10 cellular contexts compared by ENCODE assay signal in genomic region chr1:84436907-84437667, GRCh38. TPM values are rescaled to one million over a fixed set of nuclear protein-coding genes. Genes with fewer than 3 reads are reported as not detected.
DNase-seq lines count a peak whose midpoint lies in the region; ATAC-seq and TF ChIP-seq lines count a peak whose summit lies in the region.
"Had no signal": no experiment of that assay in that cellular context is flagged by ENCODE, and none has a peak within 500 bp of the region (broad histone marks: within the 10 kb centered on the region; RNA-seq: fewer than 3 reads in every experiment).

No MANE protein-coding gene starts in this region.

- no peak for TF ChIP-seq POLR2A in tibial nerve (IDR thresholded peaks at IDR 0.05)

- no peak for DNase-seq in activated CD8-positive, alpha-beta T cell treated with anti-CD3 and anti-CD28 coated beads for 36 hours
- no peak for DNase-seq in activated CD8-positive, alpha-beta T cell treated with anti-CD3 and anti-CD28 coated beads, Interleukin-2, amount 10 ng/mL, durations not matched to agents 7 days and 5 days
- DNase-seq in HL-60 (ENCODE audit: low read depth in 1 of 2, low spot score in 1 of 2) (peak in 1 of 2 experiments; percentile 39), caudate nucleus (lab: John Stamatoyannopoulos, UW) (peak in 2 of 61 donors; percentile 4), tibial nerve (ENCODE audit: low spot score in 2 of 2) (no peak), T-helper 9 cell (no peak), AG20443 (ENCODE audit: low spot score) (no peak)
- DNase-seq: activated CD4-positive, alpha-beta T cell treated with anti-CD3 and anti-CD28 coated beads, Interleukin-2, amount 50 U/mL, for 1 hour; left cardiac atrium had no signal

- H3K4me3 ChIP-seq in HL-60 (replicated peaks; ENCODE audit: insufficient read depth, low read length) (no peak overlapping the region), tibial nerve (no peak overlapping the region)

- peaks cover 0 to 28% (median 5%) of the 10 kb centered on the region in 4 donors for H3K4me1 ChIP-seq in tibial nerve

- TF ChIP-seq CTCF in activated CD8-positive, alpha-beta T cell treated with anti-CD3 and anti-CD28 coated beads for 36 hours (IDR thresholded peaks at IDR 0.05) = no peak
- TF ChIP-seq CTCF in HL-60 (IDR thresholded peaks at IDR 0.05; ENCODE audit: insufficient read depth, low read length) (no peak), tibial nerve (IDR thresholded peaks at IDR 0.05) (no peak)

- POLR2A ChIA-PET in activated CD8-positive, alpha-beta T cell treated with anti-CD3 and anti-CD28 coated beads for 36 hours (lab: Charles Lee) = interaction anchor here (0.6 to 0.8 kb wide), 5 partner anchors 59 to 301 kb away, joined by 3 read pairs; no protein-coding TSS in a partner anchor
- POLR2A ChIA-PET in activated CD8-positive, alpha-beta T cell treated with anti-CD3 and anti-CD28 coated beads, Interleukin-2, amount 10 ng/mL, durations not matched to agents 7 days and 5 days (lab: Charles Lee) = interaction anchor here (1.4 to 5.4 kb wide), 3 partner anchors 69 to 293 kb away, joined by 5 to 26 read pairs (median 18); partner anchors contain the start of genes CTBS, GNG5, PRKACB and SPATA1

- H3K9me3 ChIP-seq in tibial nerve = no peaks in the 10 kb centered on the region

- CTCF ChIA-PET in activated CD8-positive, alpha-beta T cell treated with anti-CD3 and anti-CD28 coated beads for 36 hours (lab: Charles Lee) = interaction anchor here (1.0 to 10.0 kb wide), 9 partner anchors 43 to 335 kb away, joined by 3 to 157 read pairs (median 6); partner anchors contain the start of gene PRKACB
- CTCF ChIA-PET in activated CD8-positive, alpha-beta T cell treated with anti-CD3 and anti-CD28 coated beads, Interleukin-2, amount 10 ng/mL, durations not matched to agents 7 days and 5 days (lab: Charles Lee) = interaction anchor here (0.9 to 9.1 kb wide), 10 partner anchors 137 to 508 kb away, joined by 3 to 177 read pairs (median 5); partner anchors contain the start of genes CTBS and PRKACB

- no peaks in the 10 kb centered on the region for H3K27me3 Mint-ChIP-seq in activated CD8-positive, alpha-beta T cell treated with anti-CD3 and anti-CD28 coated beads for 36 hours
- peaks cover 4% of the 10 kb centered on the region for H3K27me3 Mint-ChIP-seq in activated CD8-positive, alpha-beta T cell treated with anti-CD3 and anti-CD28 coated beads, Interleukin-2, amount 10 ng/mL, durations not matched to agents 7 days and 5 days (ENCODE audit: low read depth)

- H3K4me1 Mint-ChIP-seq in activated CD8-positive, alpha-beta T cell treated with anti-CD3 and anti-CD28 coated beads for 36 hours (ENCODE audit: low read depth) = peaks cover 10% of the 10 kb centered on the region
- H3K4me1 Mint-ChIP-seq in activated CD8-positive, alpha-beta T cell treated with anti-CD3 and anti-CD28 coated beads, Interleukin-2, amount 10 ng/mL, durations not matched to agents 7 days and 5 days (ENCODE audit: low read depth) = peaks cover 13% of the 10 kb centered on the region

- no peak for TF ChIP-seq EP300 in tibial nerve (IDR thresholded peaks at IDR 0.05)

- H3K27ac ChIP-seq in HL-60 (replicated peaks) (peak overlapping the region; percentile 35), caudate nucleus (ENCODE audit: low read depth, low read length) (peak overlapping the region; percentile 67), tibial nerve (peak overlapping the region in 3 of 4 donors; percentile 28 to 50 (median 44))

- no peak overlapping the region for H3K27ac Mint-ChIP-seq in activated CD8-positive, alpha-beta T cell treated with anti-CD3 and anti-CD28 coated beads for 36 hours
- H3K27ac Mint-ChIP-seq in activated CD8-positive, alpha-beta T cell treated with anti-CD3 and anti-CD28 coated beads, Interleukin-2, amount 10 ng/mL, durations not matched to agents 7 days and 5 days = no peak overlapping the region

- no peak overlapping the region for H3K4me3 Mint-ChIP-seq in activated CD8-positive, alpha-beta T cell treated with anti-CD3 and anti-CD28 coated beads for 36 hours
- H3K4me3 Mint-ChIP-seq in activated CD8-positive, alpha-beta T cell treated with anti-CD3 and anti-CD28 coated beads, Interleukin-2, amount 10 ng/mL, durations not matched to agents 7 days and 5 days = no peak overlapping the region

- WGBS in tibial nerve, 2 donors = 31 to 34% methylated on average over 5 of the region's 5 CpGs

- intact Hi-C loops in activated CD8-positive, alpha-beta T cell treated with anti-CD3 and anti-CD28 coated beads for 36 hours (cut with micrococcal nuclease) = loop anchor here (10.0 kb wide), 2 partner anchors 502 to 532 kb away; no protein-coding TSS in a partner anchor

- H3K9me3 Mint-ChIP-seq in activated CD8-positive, alpha-beta T cell treated with anti-CD3 and anti-CD28 coated beads for 36 hours = no peaks in the 10 kb centered on the region
- no peaks in the 10 kb centered on the region for H3K9me3 Mint-ChIP-seq in activated CD8-positive, alpha-beta T cell treated with anti-CD3 and anti-CD28 coated beads, Interleukin-2, amount 10 ng/mL, durations not matched to agents 7 days and 5 days (ENCODE audit: insufficient read depth)

- H3K27me3 ChIP-seq in HL-60 (ENCODE audit: insufficient read depth, poor library complexity, severe bottlenecking) (no peaks in the 10 kb centered on the region), tibial nerve (no peaks in the 10 kb centered on the region)

- ATAC-seq in activated CD8-positive, alpha-beta T cell treated with anti-CD3 and anti-CD28 coated beads for 36 hours = peak; percentile 20
- no peak for ATAC-seq in activated CD8-positive, alpha-beta T cell treated with anti-CD3 and anti-CD28 coated beads, Interleukin-2, amount 10 ng/mL, durations not matched to agents 7 days and 5 days
- ATAC-seq in HG03025 (IDR thresholded peaks at IDR 0.05; ENCODE audit: low FRiP score, unreplicated experiment) = no peak

- H3K36me3 ChIP-seq in tibial nerve = no peaks in the 10 kb centered on the region

- no peaks in the 10 kb centered on the region for H3K36me3 Mint-ChIP-seq in activated CD8-positive, alpha-beta T cell treated with anti-CD3 and anti-CD28 coated beads for 36 hours (ENCODE audit: low read depth)
- no peaks in the 10 kb centered on the region for H3K36me3 Mint-ChIP-seq in activated CD8-positive, alpha-beta T cell treated with anti-CD3 and anti-CD28 coated beads, Interleukin-2, amount 10 ng/mL, durations not matched to agents 7 days and 5 days (ENCODE audit: low read depth)

RNA-seq across cellular contexts. Expression of gene DNASE2B, which starts 38.8 kb away (rescaled TPM):
- total RNA-seq in activated CD8-positive, alpha-beta T cell treated with anti-CD3 and anti-CD28 coated beads for 36 hours = not detected
- not detected for total RNA-seq in activated CD8-positive, alpha-beta T cell treated with anti-CD3 and anti-CD28 coated beads, Interleukin-2, amount 10 ng/mL, durations not matched to agents 7 days and 5 days
- total RNA-seq in tibial nerve = not detected
- total RNA-seq: left cardiac atrium had no signal

RNA-seq across cellular contexts. Expression of gene RPF1, which starts 42.0 kb away (rescaled TPM):
- total RNA-seq in activated CD8-positive, alpha-beta T cell treated with anti-CD3 and anti-CD28 coated beads for 36 hours = 10 to 100 TPM; 61.9 to 64.1 TPM
- total RNA-seq in activated CD8-positive, alpha-beta T cell treated with anti-CD3 and anti-CD28 coated beads, Interleukin-2, amount 10 ng/mL, durations not matched to agents 7 days and 5 days = 10 to 100 TPM; 41.6 to 44.1 TPM
- 10 to 100 TPM; 18.4 to 37.5 (median 26.3) TPM for total RNA-seq in tibial nerve
